Comparison of ENCODE assay signal across 9 cellular contexts in genomic region chr7:100887955-100888481, GRCh38. TPM values are rescaled to one million over a fixed set of nuclear protein-coding genes. Genes with fewer than 3 reads are reported as not detected.
A peak's percentile ranks its signal among the peaks of the same experiment; 100 is the strongest.
DNase-seq lines count a peak whose midpoint lies in the region; ATAC-seq and TF ChIP-seq lines count a peak whose summit lies in the region.
"Had no signal": no experiment of that assay in that cellular context is flagged by ENCODE, and none has a peak within 500 bp of the region (broad histone marks: within the 10 kb centered on the region; RNA-seq: fewer than 3 reads in every experiment).

No MANE protein-coding gene starts in this region.

- H2BK15ac ChIP-seq in neuronal stem cell (ENCODE audit: low read length) = no peak overlapping the region

- H3K9ac ChIP-seq in HUES6 (ENCODE audit: low read length) = peak overlapping the region; percentile 94
- no peak overlapping the region for H3K9ac ChIP-seq in neuronal stem cell (ENCODE audit: low read depth, low read length, poor library complexity)

- peaks cover 0 to 10% (median 0%) of the 10 kb centered on the region in 8 donors for H3K9me3 Mint-ChIP-seq in CD4-positive, alpha-beta memory T cell
- H3K9me3 Mint-ChIP-seq in chondrocyte (ENCODE audit: low read depth) = no peaks in the 10 kb centered on the region

- peak overlapping the region; percentile 81 to 95 (median 87) for H3K4me3 Mint-ChIP-seq in CD4-positive, alpha-beta memory T cell
- peak overlapping the region; percentile 74 for H3K4me3 Mint-ChIP-seq in chondrocyte (ENCODE audit: unreplicated experiment)

- no peak overlapping the region for H3K14ac ChIP-seq in neuronal stem cell (ENCODE audit: low read length)

- H3K4me3 ChIP-seq in CD4-positive, alpha-beta memory T cell (ENCODE audit: low read length in 2 of 2) = peak overlapping the region; percentile 0 to 63
- H3K4me3 ChIP-seq in HUES6 (ENCODE audit: low read depth, low read length) (peak overlapping the region; percentile 94), neuronal stem cell (ENCODE audit: low read length in 2 of 2) (no peak overlapping the region)

- H3K36me3 ChIP-seq in CD4-positive, alpha-beta memory T cell (ENCODE audit: insufficient read depth, low read length) = peaks cover 45% of the 10 kb centered on the region
- H3K36me3 ChIP-seq in HUES6 (ENCODE audit: control insufficient read depth, insufficient read depth, low read length) (peaks cover 61% of the 10 kb centered on the region), neuronal stem cell (replicated peaks in 1 of 2; ENCODE audit: control insufficient read depth in 2 of 2, insufficient read depth in 2 of 2, low read length in 2 of 2) (peaks cover 54 to 60% of the 10 kb centered on the region in 2 donors)

- ATAC-seq in GM19463 (IDR thresholded peaks at IDR 0.05; ENCODE audit: unreplicated experiment) (no peak), HG03378 (IDR thresholded peaks at IDR 0.05; ENCODE audit: unreplicated experiment) (no peak), GM21526 (IDR thresholded peaks at IDR 0.05; ENCODE audit: low FRiP score, unreplicated experiment) (no peak), HG02610 (IDR thresholded peaks at IDR 0.05; ENCODE audit: unreplicated experiment) (no peak)

- peaks cover 9 to 14% of the 10 kb centered on the region in 2 donors for H3K27me3 Mint-ChIP-seq in CD4-positive, alpha-beta memory T cell
- no peaks in the 10 kb centered on the region for H3K27me3 Mint-ChIP-seq in chondrocyte (ENCODE audit: low read depth)

- POLR2A ChIA-PET in CD4-positive, alpha-beta memory T cell (lab: Charles Lee; ENCODE audit: partially characterized antibody) = interaction anchor here (0.9 to 7.1 kb wide), 7 partner anchors 12 to 969 kb away, joined by 3 to 243 read pairs (median 4); partner anchors contain the start of genes MEPCE, POP7, SLC12A9 and SRRT

- H2BK12ac ChIP-seq in neuronal stem cell (ENCODE audit: low read length) = no peak overlapping the region

- peaks cover 8% of the 10 kb centered on the region for H3K79me1 ChIP-seq in neuronal stem cell (ENCODE audit: low read depth, low read length)

- no peak overlapping the region for H2AFZ ChIP-seq in neuronal stem cell (ENCODE audit: low read length)

- no peak for DNase-seq in CD4-positive, alpha-beta memory T cell
- DNase-seq in chondrocyte (ENCODE audit: low spot score) (no peak), neuronal stem cell (ENCODE audit: low spot score) (no peak)
- DNase-seq: SHP77 had no signal

- peak overlapping the region; percentile 81 for H3K27ac ChIP-seq in CD4-positive, alpha-beta memory T cell (ENCODE audit: low read depth, low read length)
- H3K27ac ChIP-seq in HUES6 (ENCODE audit: low read depth, low read length) (no peak overlapping the region), neuronal stem cell (replicated peaks; ENCODE audit: low read length) (peak overlapping the region; percentile 4)

- H3K4ac ChIP-seq in neuronal stem cell (ENCODE audit: low read length) = no peak overlapping the region

- peak overlapping the region; percentile 8 for H3K23ac ChIP-seq in neuronal stem cell (ENCODE audit: low read depth, low read length, poor library complexity)

- peaks cover 34 to 71% (median 49%) of the 10 kb centered on the region in 4 donors for H3K4me1 Mint-ChIP-seq in CD4-positive, alpha-beta memory T cell
- peaks cover 29% of the 10 kb centered on the region for H3K4me1 Mint-ChIP-seq in chondrocyte (ENCODE audit: low read depth)

- intact Hi-C loops in CD4-positive, alpha-beta memory T cell (cut with micrococcal nuclease) = loop anchor here (1.0 to 5.0 kb wide), 5 partner anchors 13 to 459 kb away; partner anchors contain the start of genes FIS1, MEPCE, SRRT and VGF

- CTCF ChIA-PET in CD4-positive, alpha-beta memory T cell (lab: Charles Lee; ENCODE audit: partially characterized antibody) = interaction anchor here (1.1 to 2.6 kb wide), 4 partner anchors 10 to 182 kb away, joined by 3 to 18 read pairs (median 4); partner anchors contain the start of genes POP7, SLC12A9 and SRRT

- peaks cover 53% of the 10 kb centered on the region for H3K4me1 ChIP-seq in CD4-positive, alpha-beta memory T cell (ENCODE audit: insufficient read depth, low read length)
- H3K4me1 ChIP-seq in HUES6 (ENCODE audit: control insufficient read depth, insufficient read depth, low read length) (peaks cover 32% of the 10 kb centered on the region), neuronal stem cell (ENCODE audit: control insufficient read depth in 2 of 2, insufficient read depth in 1 of 2, low read depth in 1 of 2, low read length in 2 of 2) (peaks cover 16 to 19% of the 10 kb centered on the region in 2 donors)

- H3K4me2 ChIP-seq in neuronal stem cell (ENCODE audit: insufficient read depth, low read length, poor library complexity, severe bottlenecking) = peak overlapping the region; percentile 13

- no peak overlapping the region for H4K8ac ChIP-seq in neuronal stem cell (ENCODE audit: low read depth, low read length)

- no peak overlapping the region for H4K91ac ChIP-seq in neuronal stem cell (ENCODE audit: low read depth, low read length, poor library complexity)

- H2BK5ac ChIP-seq in neuronal stem cell (ENCODE audit: low read length) = no peak overlapping the region

- H3K18ac ChIP-seq in neuronal stem cell (ENCODE audit: low read length) = no peak overlapping the region

- no peaks in the 10 kb centered on the region for H3K27me3 ChIP-seq in CD4-positive, alpha-beta memory T cell (ENCODE audit: insufficient read depth, low read length)
- no peaks in the 10 kb centered on the region for H3K27me3 ChIP-seq in HUES6 (ENCODE audit: control insufficient read depth, insufficient read depth, low read length)
- H3K27me3 ChIP-seq in neuronal stem cell (ENCODE audit: control insufficient read depth in 3 of 3, insufficient read depth in 3 of 3, low read depth in 1 of 3, low read length in 3 of 3) = no peaks in the 10 kb centered on the region

- H3K27ac Mint-ChIP-seq in CD4-positive, alpha-beta memory T cell = peak overlapping the region; percentile 92 to 98 (median 95)
- H3K27ac Mint-ChIP-seq in chondrocyte (ENCODE audit: unreplicated experiment) = peak overlapping the region; percentile 69

- WGBS in neuronal stem cell (ENCODE audit: extremely low coverage in 2 of 2, insufficient read length in 2 of 2, insufficient replicate concordance in 1 of 2), 2 donors = no CpG with 5 or more reads among the region's 13 CpGs

- H3K36me3 Mint-ChIP-seq in CD4-positive, alpha-beta memory T cell = peaks cover 53 to 55% of the 10 kb centered on the region in 2 donors
- peaks cover 45% of the 10 kb centered on the region for H3K36me3 Mint-ChIP-seq in chondrocyte (ENCODE audit: low read depth)

- H2AK5ac ChIP-seq in neuronal stem cell (ENCODE audit: low read depth, low read length) = no peak overlapping the region

- TF ChIP-seq CTCF in chondrocyte (IDR thresholded peaks at IDR 0.05) = no peak

- H2BK120ac ChIP-seq in neuronal stem cell (ENCODE audit: low read depth, low read length) = no peak overlapping the region

- H3K9me3 ChIP-seq in CD4-positive, alpha-beta memory T cell (ENCODE audit: control insufficient read depth in 1 of 2, low read length in 2 of 2) = no peaks in the 10 kb centered on the region
- H3K9me3 ChIP-seq in HUES6 (ENCODE audit: control insufficient read depth, insufficient read depth, low read depth, low read length) (no peaks in the 10 kb centered on the region), neuronal stem cell (replicated peaks in 1 of 2; ENCODE audit: control insufficient read depth in 2 of 2, insufficient read depth in 1 of 2, low read depth in 1 of 2, low read length in 2 of 2) (no peaks in the 10 kb centered on the region)

RNA-seq across cellular contexts. Expression of gene UFSP1, which starts 1.5 kb away (rescaled TPM):
- 10 to 100 TPM; 10.1 to 11.0 TPM for total RNA-seq in CD4-positive, alpha-beta memory T cell
- polyA plus RNA-seq in CD4-positive, alpha-beta memory T cell = 1 to 10 TPM in 1 of 2 donors, under 1 TPM in 1; 0.34 to 2.6 TPM
- 4.1 to 5.0 TPM (median 4.3 TPM) in 3 replicates for total RNA-seq in chondrocyte
- 1.1 TPM for polyA plus RNA-seq in neuronal stem cell (2013, experiment 1 of 2)
- polyA plus RNA-seq in neuronal stem cell (2013, experiment 2 of 2) = 1.0 TPM

RNA-seq across cellular contexts. Expression of gene ACHE, which starts 7.7 kb away (rescaled TPM):
- total RNA-seq in CD4-positive, alpha-beta memory T cell = not detected
- polyA plus RNA-seq in CD4-positive, alpha-beta memory T cell = not detected
- total RNA-seq in chondrocyte = 1.4 to 2.9 TPM (median 2.6 TPM) in 3 replicates
- 2.0 TPM for polyA plus RNA-seq in neuronal stem cell (2013, experiment 1 of 2)
- polyA plus RNA-seq in neuronal stem cell (2013, experiment 2 of 2) = 2.0 TPM

RNA-seq across cellular contexts. Expression of gene SRRT, which starts 13.1 kb away (rescaled TPM):
- total RNA-seq in CD4-positive, alpha-beta memory T cell = 100 to 1,000 TPM; 264 to 272 TPM
- polyA plus RNA-seq in CD4-positive, alpha-beta memory T cell = 10 to 100 TPM; 37.8 to 86.5 TPM
- total RNA-seq in chondrocyte = 104 to 138 TPM (median 105 TPM) in 3 replicates
- 97.6 TPM for polyA plus RNA-seq in neuronal stem cell (2013, experiment 1 of 2)
- polyA plus RNA-seq in neuronal stem cell (2013, experiment 2 of 2) = 99.4 TPM

RNA-seq across cellular contexts. Expression of gene TRIP6, which starts 20.8 kb away (rescaled TPM):
- 1 to 10 TPM; 7.6 to 9.4 TPM for total RNA-seq in CD4-positive, alpha-beta memory T cell
- polyA plus RNA-seq in CD4-positive, alpha-beta memory T cell = 1 to 10 TPM; 2.7 to 4.9 TPM
- 91.6 to 104 TPM (median 98.4 TPM) in 3 replicates for total RNA-seq in chondrocyte
- polyA plus RNA-seq in neuronal stem cell (2013, experiment 1 of 2) = 34.6 TPM
- 35.8 TPM for polyA plus RNA-seq in neuronal stem cell (2013, experiment 2 of 2)

RNA-seq across cellular contexts. Expression of gene SLC12A9, which starts 35.5 kb away (rescaled TPM):
- 10 to 100 TPM; 63.7 to 64.6 TPM for total RNA-seq in CD4-positive, alpha-beta memory T cell
- polyA plus RNA-seq in CD4-positive, alpha-beta memory T cell = 1 to 10 TPM; 7.0 to 9.1 TPM
- 23.5 to 26.6 TPM (median 26.0 TPM) in 3 replicates for total RNA-seq in chondrocyte
- 11.0 TPM for polyA plus RNA-seq in neuronal stem cell (2013, experiment 1 of 2)
- polyA plus RNA-seq in neuronal stem cell (2013, experiment 2 of 2) = 9.5 TPM

Comparison
In these comparisons a context has a peak if more than half of its experiments do, and no peak if none do; other contexts are left out.
1. H3K4me3 ChIP-seq: peak in CD4-positive, alpha-beta memory T cell (2 of 2) and HUES6 (single experiment); none in neuronal stem cell (0 of 2).